8 cellular contexts compared by ENCODE assay signal in genomic region chr18:35386600-35387366, GRCh38. TPM values are rescaled to one million over a fixed set of nuclear protein-coding genes. Genes with fewer than 3 reads are reported as not detected.
DNase-seq lines count a peak whose midpoint lies in the region; ATAC-seq and TF ChIP-seq lines count a peak whose summit lies in the region.

No MANE protein-coding gene starts in this region.

- H3K4me3 ChIP-seq in endodermal cell (ENCODE audit: low read length), result no peak overlapping the region

- H3K4me3 Mint-ChIP-seq in activated CD8-positive, alpha-beta T cell treated with anti-CD3 and anti-CD28 coated beads for 36 hours, result no peak overlapping the region
- no peak overlapping the region for H3K4me3 Mint-ChIP-seq in endodermal cell
- H3K4me3 Mint-ChIP-seq in stimulated activated effector memory CD8-positive, alpha-beta T cell treated with anti-CD3 and anti-CD28 coated beads, Interleukin-12 subunit alpha, Interleukin-12 subunit beta, amount 100 ng/mL, for 72 hours, result no peak overlapping the region

- H3K27ac ChIP-seq in endodermal cell (ENCODE audit: low read depth, low read length), result no peak overlapping the region

- H3K27ac Mint-ChIP-seq in activated CD8-positive, alpha-beta T cell treated with anti-CD3 and anti-CD28 coated beads for 36 hours, result no peak overlapping the region
- no peak overlapping the region for H3K27ac Mint-ChIP-seq in endodermal cell
- no peak overlapping the region for H3K27ac Mint-ChIP-seq in stimulated activated effector memory CD8-positive, alpha-beta T cell treated with anti-CD3 and anti-CD28 coated beads, Interleukin-12 subunit alpha, Interleukin-12 subunit beta, amount 100 ng/mL, for 72 hours

- TF ChIP-seq CTCF in activated CD8-positive, alpha-beta T cell treated with anti-CD3 and anti-CD28 coated beads for 36 hours (IDR thresholded peaks at IDR 0.05), result peak; percentile 95
- TF ChIP-seq CTCF in endodermal cell (conservative IDR thresholded peaks at IDR 0.05), result peak; percentile 96

- intact Hi-C loops in activated CD8-positive, alpha-beta T cell treated with anti-CD3 and anti-CD28 coated beads for 36 hours (cut with micrococcal nuclease), result loop anchor here (10.0 kb wide), 1 partner anchor 152 kb away; no protein-coding TSS in a partner anchor

- CTCF ChIA-PET in activated CD8-positive, alpha-beta T cell treated with anti-CD3 and anti-CD28 coated beads for 36 hours (lab: Charles Lee), result interaction anchor here (0.6 to 2.3 kb wide), 59 partner anchors 8 to 897 kb away, joined by 3 to 22 read pairs (median 4); partner anchors contain the start of genes ZNF24, ZNF396 and ZSCAN30

- peaks cover 9% of the 10 kb centered on the region for H3K4me1 ChIP-seq in endodermal cell (ENCODE audit: control insufficient read depth, insufficient read depth, low read length)

- no peak overlapping the region for H3K9ac ChIP-seq in endodermal cell (ENCODE audit: extremely low read depth, low read length, poor library complexity, severe bottlenecking)

- no peaks in the 10 kb centered on the region for H3K36me3 Mint-ChIP-seq in activated CD8-positive, alpha-beta T cell treated with anti-CD3 and anti-CD28 coated beads for 36 hours (ENCODE audit: low read depth)
- H3K36me3 Mint-ChIP-seq in endodermal cell (ENCODE audit: low read depth), result no peaks in the 10 kb centered on the region
- no peaks in the 10 kb centered on the region for H3K36me3 Mint-ChIP-seq in stimulated activated effector memory CD8-positive, alpha-beta T cell treated with anti-CD3 and anti-CD28 coated beads, Interleukin-12 subunit alpha, Interleukin-12 subunit beta, amount 100 ng/mL, for 72 hours

- POLR2A ChIA-PET in activated CD8-positive, alpha-beta T cell treated with anti-CD3 and anti-CD28 coated beads for 36 hours (lab: Charles Lee), result no interaction called here

- H3K36me3 ChIP-seq in endodermal cell (ENCODE audit: control insufficient read depth, insufficient read depth, low read length), result no peaks in the 10 kb centered on the region

- H3K27me3 Mint-ChIP-seq in activated CD8-positive, alpha-beta T cell treated with anti-CD3 and anti-CD28 coated beads for 36 hours, result peaks cover 15% of the 10 kb centered on the region
- peaks cover 2% of the 10 kb centered on the region for H3K27me3 Mint-ChIP-seq in endodermal cell (ENCODE audit: insufficient read depth)

- ATAC-seq in activated CD8-positive, alpha-beta T cell treated with anti-CD3 and anti-CD28 coated beads for 36 hours, result peak; percentile 99
- peak; percentile 85 for ATAC-seq in stimulated activated effector memory CD8-positive, alpha-beta T cell treated with anti-CD3 and anti-CD28 coated beads, Interleukin-12 subunit alpha, Interleukin-12 subunit beta, amount 100 ng/mL, for 72 hours

- H3K4me1 Mint-ChIP-seq in activated CD8-positive, alpha-beta T cell treated with anti-CD3 and anti-CD28 coated beads for 36 hours (ENCODE audit: low read depth), result no peaks in the 10 kb centered on the region
- peaks cover 14% of the 10 kb centered on the region for H3K4me1 Mint-ChIP-seq in endodermal cell
- peaks cover 9% of the 10 kb centered on the region for H3K4me1 Mint-ChIP-seq in stimulated activated effector memory CD8-positive, alpha-beta T cell treated with anti-CD3 and anti-CD28 coated beads, Interleukin-12 subunit alpha, Interleukin-12 subunit beta, amount 100 ng/mL, for 72 hours

- peak in 10 of 14 donors; percentile 1 to 52 (median 36) for DNase-seq in C1 segment of cervical spinal cord (lab: John Stamatoyannopoulos, UW)
- peak; percentile 59 for DNase-seq in GM19238 (ENCODE audit: insufficient read length, low spot score)
- DNase-seq in HK-2 (ENCODE audit: unreplicated experiment), result peak; percentile 19
- DNase-seq in NCI-H82 treated with DMSO at 0.1 percent for 48 hours (lab: John Stamatoyannopoulos, UW; ENCODE audit: unreplicated experiment), result peak; percentile 27
- peak; percentile 78 for DNase-seq in activated CD8-positive, alpha-beta T cell treated with anti-CD3 and anti-CD28 coated beads for 36 hours
- DNase-seq in endodermal cell, result peak; percentile 87
- DNase-seq in midbrain (lab: John Stamatoyannopoulos, UW), result peak; percentile 85
- peak; percentile 31 to 69 for DNase-seq in stimulated activated effector memory CD8-positive, alpha-beta T cell treated with anti-CD3 and anti-CD28 coated beads, Interleukin-12 subunit alpha, Interleukin-12 subunit beta, amount 100 ng/mL, for 72 hours (ENCODE audit: low spot score in 2 of 2)

- peaks cover 7% of the 10 kb centered on the region for H3K9me3 ChIP-seq in endodermal cell (ENCODE audit: control insufficient read depth, low read length)

- H3K9me3 Mint-ChIP-seq in activated CD8-positive, alpha-beta T cell treated with anti-CD3 and anti-CD28 coated beads for 36 hours, result no peaks in the 10 kb centered on the region
- peaks cover 7% of the 10 kb centered on the region for H3K9me3 Mint-ChIP-seq in endodermal cell
- no peaks in the 10 kb centered on the region for H3K9me3 Mint-ChIP-seq in stimulated activated effector memory CD8-positive, alpha-beta T cell treated with anti-CD3 and anti-CD28 coated beads, Interleukin-12 subunit alpha, Interleukin-12 subunit beta, amount 100 ng/mL, for 72 hours

- no peaks in the 10 kb centered on the region for H3K27me3 ChIP-seq in endodermal cell (ENCODE audit: control insufficient read depth, insufficient read depth, low read length, poor library complexity, severe bottlenecking)

- 40 to 49% methylated on average over 5 to 10 of the region's 10 CpGs for WGBS in endodermal cell (ENCODE audit: insufficient coverage in 1 of 2, insufficient read length in 1 of 2), 2 experiments

RNA-seq across cellular contexts. Expression of gene ZNF396, which starts 9.6 kb away (rescaled TPM):
- total RNA-seq in activated CD8-positive, alpha-beta T cell treated with anti-CD3 and anti-CD28 coated beads for 36 hours, result under 1 TPM; 0.38 TPM
- total RNA-seq in endodermal cell, result 1 to 10 TPM; 5.4 to 8.5 TPM
- polyA plus RNA-seq in endodermal cell (2013, experiment 1 of 2), result 3.2 TPM
- polyA plus RNA-seq in endodermal cell (2013, experiment 2 of 2), result 3.1 TPM

RNA-seq across cellular contexts. Expression of gene ZNF24, which starts 42.6 kb away (rescaled TPM):
- 10 to 100 TPM; 42.7 to 45.1 TPM for total RNA-seq in activated CD8-positive, alpha-beta T cell treated with anti-CD3 and anti-CD28 coated beads for 36 hours
- total RNA-seq in endodermal cell, result 10 to 100 TPM; 74.7 to 92.1 TPM
- polyA plus RNA-seq in endodermal cell (2013, experiment 1 of 2), result 52.9 TPM
- 53.0 TPM for polyA plus RNA-seq in endodermal cell (2013, experiment 2 of 2)

Comparison
In these comparisons a context has a peak if more than half of its experiments do, and no peak if none do; other contexts are left out.
1. DNase-seq: peak in every context shown above with its lines; median percentile 87 in endodermal cell; 85 in midbrain; 78 in activated CD8-positive, alpha-beta T cell treated with anti-CD3 and anti-CD28 coated beads for 36 hours; 59 in GM19238; 50 in stimulated activated effector memory CD8-positive, alpha-beta T cell treated with anti-CD3 and anti-CD28 coated beads, Interleukin-12 subunit alpha, Interleukin-12 subunit beta, amount 100 ng/mL, for 72 hours; 36 in C1 segment of cervical spinal cord; 27 in NCI-H82 treated with DMSO at 0.1 percent for 48 hours; 19 in HK-2.
2. RNA of gene ZNF396, which starts 9.6 kb away (total RNA-seq): 5.4 to 8.5 TPM in endodermal cell; 0.38 TPM in activated CD8-positive, alpha-beta T cell treated with anti-CD3 and anti-CD28 coated beads for 36 hours; every median in the first group is over 4 times any median in the second.